Comparison of ENCODE assay signal across 23 cellular contexts in genomic region chr17:48632579-48633265, GRCh38. TPM values are rescaled to one million over a fixed set of nuclear protein-coding genes. Genes with fewer than 3 reads are reported as not detected.
DNase-seq lines count a peak whose midpoint lies in the region; ATAC-seq, FAIRE-seq and TF ChIP-seq lines count a peak whose summit lies in the region.
"Had no signal": no experiment of that assay in that cellular context is flagged by ENCODE, and none has a peak within 500 bp of the region (broad histone marks: within the 10 kb centered on the region; RNA-seq: fewer than 3 reads in every experiment).

No MANE protein-coding gene starts in this region.

- H3K27me3 Mint-ChIP-seq in activated CD4-positive, alpha-beta T cell treated with anti-CD3 and anti-CD28 coated beads for 36 hours: peaks cover 76% of the 10 kb centered on the region
- peaks cover 100% of the 10 kb centered on the region for H3K27me3 Mint-ChIP-seq in endodermal cell (ENCODE audit: insufficient read depth)
- peaks cover 80 to 98% of the 10 kb centered on the region in 2 donors for H3K27me3 Mint-ChIP-seq in T-cell

- no peak overlapping the region for H3K27ac ChIP-seq in HEK293 (ENCODE audit: extremely low read depth, low read depth, low read length)
- no peak overlapping the region for H3K27ac ChIP-seq in endodermal cell (ENCODE audit: low read depth, low read length)
- H3K27ac ChIP-seq: breast epithelium, thyroid gland had no signal

- DNase-seq in activated CD4-positive, alpha-beta T cell treated with anti-CD3 and anti-CD28 coated beads for 36 hours: no peak
- no peak for DNase-seq in activated CD4-positive, alpha-beta T cell treated with anti-CD3 and anti-CD28 coated beads for 48 hours
- peak; percentile 61 for DNase-seq in endodermal cell
- peak; percentile 31 for DNase-seq in posterior vena cava (ENCODE audit: low spot score)
- no peak for DNase-seq in T-cell
- DNase-seq in urothelium cell line (ENCODE audit: low spot score): no peak
- DNase-seq: activated CD4-positive, CD25-positive, alpha-beta regulatory T cell treated with anti-CD3 and anti-CD28 coated beads, Interleukin-2, amount 50 U/mL, for 72 hours; activated gamma-delta T cell; DND-41; hypothalamus; NCI-H1694; Right ventricle myocardium superior; stimulated activated CD4-positive, alpha-beta T cell treated with anti-CD3 and anti-CD28 coated beads, Interleukin-4, amount 100 ng/mL, for 1 hour; stimulated activated CD8-positive, alpha-beta memory T cell treated with anti-CD3 and anti-CD28 coated beads, Interleukin-4, amount 100 ng/mL, for 48 hours; thyroid gland had no signal

- CTCF ChIA-PET in activated CD4-positive, alpha-beta T cell treated with anti-CD3 and anti-CD28 coated beads for 36 hours (lab: Charles Lee): interaction anchor here (0.7 to 2.5 kb wide), 7 partner anchors 9 to 324 kb away, joined by 3 to 12 read pairs (median 5); no protein-coding TSS in a partner anchor
- CTCF ChIA-PET in HEK293 (lab: Yijun Ruan, JAX) (interaction anchor here (0.7 to 1.9 kb wide), 5 partner anchors 20 to 324 kb away, joined by 3 to 5 read pairs (median 3); no protein-coding TSS in a partner anchor), T-cell (lab: Charles Lee) (interaction anchor here (0.6 to 1.0 kb wide), 5 partner anchors 9 to 134 kb away, joined by 3 to 8 read pairs (median 4); partner anchors contain the start of genes HOXB13 (in 1 of the 2) and HOXB8 (in 1 of the 2))

- no peak for ATAC-seq in activated CD4-positive, alpha-beta T cell treated with anti-CD3 and anti-CD28 coated beads for 36 hours
- no peak for ATAC-seq in T-cell (replicated peaks in 1 of 4)
- ATAC-seq in HG02588 (IDR thresholded peaks at IDR 0.05; ENCODE audit: unreplicated experiment): no peak
- ATAC-seq: left lobe of liver had no signal

- no peaks in the 10 kb centered on the region for H3K9me3 ChIP-seq in HEK293 (ENCODE audit: control insufficient read depth, insufficient read depth, low read depth, low read length)
- H3K9me3 ChIP-seq in endodermal cell (ENCODE audit: control insufficient read depth, low read length): peaks cover 7% of the 10 kb centered on the region
- H3K9me3 ChIP-seq: breast epithelium, thyroid gland had no signal

- no peak overlapping the region for H3K4me3 ChIP-seq in HEK293 (ENCODE audit: low read depth, low read length)
- no peak overlapping the region for H3K4me3 ChIP-seq in endodermal cell (ENCODE audit: low read length)
- H3K4me3 ChIP-seq: thyroid gland had no signal

- no peaks in the 10 kb centered on the region for H3K4me1 Mint-ChIP-seq in activated CD4-positive, alpha-beta T cell treated with anti-CD3 and anti-CD28 coated beads for 36 hours
- H3K4me1 Mint-ChIP-seq in endodermal cell (no peaks in the 10 kb centered on the region), T-cell (peaks cover 9 to 17% (median 16%) of the 10 kb centered on the region in 3 donors)

- no peak overlapping the region for H3K9ac ChIP-seq in endodermal cell (ENCODE audit: extremely low read depth, low read length, poor library complexity, severe bottlenecking)

- FAIRE-seq in urothelium cell line (lab: Jason Lieb, UNC): no peak
- FAIRE-seq: A204.1 had no signal

- peaks cover 100% of the 10 kb centered on the region for H3K27me3 ChIP-seq in endodermal cell (ENCODE audit: control insufficient read depth, insufficient read depth, low read length, poor library complexity, severe bottlenecking)

- whole genome bisulfite sequencing in endodermal cell (ENCODE audit: insufficient coverage in 1 of 2, insufficient read length in 1 of 2), 2 experiments: 18 to 27% methylated on average over 5 to 7 of the region's 7 CpGs

- intact Hi-C loops in activated CD4-positive, alpha-beta T cell treated with anti-CD3 and anti-CD28 coated beads for 36 hours (cut with DNase I, micrococcal nuclease): no loop called here
- intact Hi-C loops in posterior vena cava (cut with DNase I): no loop called here

- no peaks in the 10 kb centered on the region for H3K4me1 ChIP-seq in HEK293 (ENCODE audit: control insufficient read depth, insufficient read depth, low read length)
- no peaks in the 10 kb centered on the region for H3K4me1 ChIP-seq in endodermal cell (ENCODE audit: control insufficient read depth, insufficient read depth, low read length)
- H3K4me1 ChIP-seq: breast epithelium had no signal

- POLR2A ChIA-PET in activated CD4-positive, alpha-beta T cell treated with anti-CD3 and anti-CD28 coated beads for 36 hours (lab: Charles Lee): no interaction called here
- POLR2A ChIA-PET in HEK293 (lab: Yijun Ruan, JAX) (no interaction called here), T-cell (lab: Charles Lee) (no interaction called here)

- peak overlapping the region; percentile 38 for H3K4me3 Mint-ChIP-seq in activated CD4-positive, alpha-beta T cell treated with anti-CD3 and anti-CD28 coated beads for 36 hours
- H3K4me3 Mint-ChIP-seq in endodermal cell: no peak overlapping the region
- H3K4me3 Mint-ChIP-seq in T-cell: peak overlapping the region in 1 of 3 donors; percentile 46

- TF ChIP-seq CTCF in HEK293 (tag by site-specific recombination; IDR thresholded peaks at IDR 0.05) (no peak), endodermal cell (conservative IDR thresholded peaks at IDR 0.05) (no peak)

- H3K9me3 Mint-ChIP-seq in activated CD4-positive, alpha-beta T cell treated with anti-CD3 and anti-CD28 coated beads for 36 hours (ENCODE audit: low read depth): no peaks in the 10 kb centered on the region
- H3K9me3 Mint-ChIP-seq in endodermal cell (peaks cover 2% of the 10 kb centered on the region), T-cell (no peaks in the 10 kb centered on the region)

- no peak overlapping the region for H3K27ac Mint-ChIP-seq in activated CD4-positive, alpha-beta T cell treated with anti-CD3 and anti-CD28 coated beads for 36 hours
- H3K27ac Mint-ChIP-seq in endodermal cell: no peak overlapping the region
- peak overlapping the region in 1 of 2 donors; percentile 5 for H3K27ac Mint-ChIP-seq in T-cell

- H3K36me3 ChIP-seq in HEK293 (ENCODE audit: control insufficient read depth in 2 of 2, insufficient read depth in 1 of 2, low read length in 2 of 2) (peaks cover 8 to 56% of the 10 kb centered on the region in 2 experiments; a peak in 2 of 3 replicates), endodermal cell (ENCODE audit: control insufficient read depth, insufficient read depth, low read length) (no peaks in the 10 kb centered on the region)
- H3K36me3 ChIP-seq: breast epithelium, thyroid gland had no signal

- no peaks in the 10 kb centered on the region for H3K36me3 Mint-ChIP-seq in activated CD4-positive, alpha-beta T cell treated with anti-CD3 and anti-CD28 coated beads for 36 hours (ENCODE audit: low read depth)
- H3K36me3 Mint-ChIP-seq in endodermal cell (ENCODE audit: low read depth) (no peaks in the 10 kb centered on the region), T-cell (no peaks in the 10 kb centered on the region)

TF ChIP-seq in HEK293, 187 proteins besides CTCF, POLR2A, EP300 and RAD21:
- TF ChIP-seq ZNF112 (tag by site-specific recombination; IDR thresholded peaks at IDR 0.05) (no peak), ZNF600 (tag by site-specific recombination; IDR thresholded peaks at IDR 0.05) (0 out of 2 replicates have a peak, but pooled peaks have one; percentile 9), ZNF549 (tag by site-specific recombination; IDR thresholded peaks at IDR 0.05) (no peak), PRDM1 (tag by site-specific recombination; IDR thresholded peaks at IDR 0.05) (peak; percentile 89), ZNF155 (tag by site-specific recombination; IDR thresholded peaks at IDR 0.05) (no peak)

RNA-seq across cellular contexts. Expression of gene HOXB9, which starts 6.6 kb away (rescaled TPM):
- 1 to 10 TPM; 1.9 to 2.5 TPM for total RNA-seq in activated CD4-positive, alpha-beta T cell treated with anti-CD3 and anti-CD28 coated beads for 36 hours
- not detected for total RNA-seq in endodermal cell
- 45.1 TPM for polyA plus RNA-seq in endodermal cell (2013, experiment 1 of 2)
- polyA plus RNA-seq in endodermal cell (2013, experiment 2 of 2): 30.1 TPM
- under 1 TPM in 1 of 2 donors, not detected in 1; 0.24 TPM for total RNA-seq in posterior vena cava
- under 1 TPM in 4 of 5 donors, not detected in 1; 0.19 to 0.43 (median 0.30) TPM for total RNA-seq in T-cell
- total RNA-seq: fibroblast of lung, Right ventricle myocardium superior, thyroid gland had no signal
- polyA plus RNA-seq: fibroblast of lung, neural cell had no signal

RNA-seq across cellular contexts. Expression of gene HOXB8, which starts 17.6 kb away (rescaled TPM):
- not detected for total RNA-seq in activated CD4-positive, alpha-beta T cell treated with anti-CD3 and anti-CD28 coated beads for 36 hours
- total RNA-seq in endodermal cell: not detected
- 10.3 TPM for polyA plus RNA-seq in endodermal cell (2013, experiment 1 of 2)
- 7.2 TPM for polyA plus RNA-seq in endodermal cell (2013, experiment 2 of 2)
- total RNA-seq in posterior vena cava: under 1 TPM; 0.19 to 0.93 TPM
- not detected for total RNA-seq in T-cell
- total RNA-seq: Right ventricle myocardium superior; T-helper 2 cell treated with Interferon-gamma antibody and Interleukin-4, amounts not matched to agents 100 ng/mL and 5 ng/mL, for 36 hours had no signal
- polyA plus RNA-seq: neural cell had no signal

RNA-seq across cellular contexts. Expression of gene HOXB7, which starts 21.9 kb away (rescaled TPM):
- total RNA-seq in activated CD4-positive, alpha-beta T cell treated with anti-CD3 and anti-CD28 coated beads for 36 hours: under 1 TPM; 0.25 to 0.30 TPM
- total RNA-seq in endodermal cell: not detected
- polyA plus RNA-seq in endodermal cell (2013, experiment 1 of 2): 5.6 TPM
- polyA plus RNA-seq in endodermal cell (2013, experiment 2 of 2): 6.0 TPM
- 10 to 100 TPM in 1 of 2 donors, 1 to 10 TPM in 1; 8.0 to 11.1 TPM for total RNA-seq in posterior vena cava
- total RNA-seq in T-cell: under 1 TPM in 3 of 5 donors, not detected in 2; 0.47 to 0.66 (median 0.60) TPM
- polyA plus RNA-seq: neural cell had no signal

RNA-seq across cellular contexts. Expression of gene HOXB6, which starts 27.9 kb away (rescaled TPM):
- not detected for total RNA-seq in activated CD4-positive, alpha-beta T cell treated with anti-CD3 and anti-CD28 coated beads for 36 hours
- total RNA-seq in endodermal cell: not detected
- polyA plus RNA-seq in endodermal cell (2013, experiment 1 of 2): 14.4 TPM
- polyA plus RNA-seq in endodermal cell (2013, experiment 2 of 2): 10.0 TPM
- 1 to 10 TPM; 3.9 to 6.7 TPM for total RNA-seq in posterior vena cava
- under 1 TPM in 2 of 5 donors, not detected in 3; 0.16 to 0.33 TPM for total RNA-seq in T-cell
- total RNA-seq: T-helper 2 cell treated with Interferon-gamma antibody and Interleukin-4, amounts not matched to agents 100 ng/mL and 5 ng/mL, for 36 hours had no signal
- polyA plus RNA-seq: neural cell had no signal

RNA-seq across cellular contexts. Expression of gene HOXB5, which starts 39.1 kb away (rescaled TPM):
- total RNA-seq in activated CD4-positive, alpha-beta T cell treated with anti-CD3 and anti-CD28 coated beads for 36 hours: not detected
- not detected for total RNA-seq in endodermal cell
- 5.3 TPM for polyA plus RNA-seq in endodermal cell (2013, experiment 1 of 2)
- polyA plus RNA-seq in endodermal cell (2013, experiment 2 of 2): 2.5 TPM
- 1 to 10 TPM; 1.1 to 2.8 TPM for total RNA-seq in posterior vena cava
- not detected for total RNA-seq in T-cell
- polyA plus RNA-seq: neural cell had no signal

Comparison
In these comparisons a context has a peak if more than half of its experiments do, and no peak if none do; other contexts are left out.
1. DNase-seq: peak in endodermal cell (single experiment) and posterior vena cava (single experiment); none in activated CD4-positive, alpha-beta T cell treated with anti-CD3 and anti-CD28 coated beads for 36 hours (single experiment), activated CD4-positive, alpha-beta T cell treated with anti-CD3 and anti-CD28 coated beads for 48 hours (single experiment), T-cell (0 of 34) and urothelium cell line (single experiment).
2. RNA of gene HOXB7, which starts 21.9 kb away (total RNA-seq): 8.0 to 11.1 TPM in posterior vena cava; 0.47 to 0.66 TPM in T-cell, 0.25 to 0.30 TPM in activated CD4-positive, alpha-beta T cell treated with anti-CD3 and anti-CD28 coated beads for 36 hours and not detected in endodermal cell; every median in the first group is over 4 times any median in the second.